In genomic region chr2:101861382-101861781, GRCh38 we compare ENCODE assay signal across 18 cellular contexts.
A peak's percentile ranks its signal among the peaks of the same experiment; 100 is the strongest.
DNase-seq lines count a peak whose midpoint lies in the region; ATAC-seq and TF ChIP-seq lines count a peak whose summit lies in the region.
"Had no signal": no experiment of that assay in that cellular context is flagged by ENCODE, and none has a peak within 500 bp of the region (broad histone marks: within the 10 kb centered on the region; RNA-seq: fewer than 3 reads in every experiment).

No MANE protein-coding gene starts in this region.

- peak overlapping the region; percentile 58 for H3K27ac Mint-ChIP-seq in activated CD4-positive, alpha-beta T cell treated with anti-CD3 and anti-CD28 coated beads, Interleukin-2, amount 10 ng/mL, durations not matched to agents 24 days and 14 days
- H3K27ac Mint-ChIP-seq in CD8-positive, alpha-beta memory T cell = peak overlapping the region in 5 of 8 donors; percentile 37 to 57 (median 50)
- H3K27ac Mint-ChIP-seq in effector memory CD8-positive, alpha-beta T cell = peak overlapping the region; percentile 75 to 86
- H3K27ac Mint-ChIP-seq in neural crest cell (ENCODE audit: unreplicated experiment) = peak overlapping the region; percentile 43

- no peaks in the 10 kb centered on the region for H3K4me1 ChIP-seq in CD8-positive, alpha-beta memory T cell (ENCODE audit: insufficient read depth, low read length)
- H3K4me1 ChIP-seq: Peyer's patch had no signal

- ATAC-seq in effector memory CD8-positive, alpha-beta T cell (replicated peaks) = no peak
- no peak for ATAC-seq in HG03457 (IDR thresholded peaks at IDR 0.05; ENCODE audit: unreplicated experiment)

- no peak overlapping the region for H3K4me3 ChIP-seq in CD8-positive, alpha-beta memory T cell (ENCODE audit: low read length)
- H3K4me3 ChIP-seq: Peyer's patch had no signal

- H3K9me3 Mint-ChIP-seq in activated CD4-positive, alpha-beta T cell treated with anti-CD3 and anti-CD28 coated beads, Interleukin-2, amount 10 ng/mL, durations not matched to agents 24 days and 14 days = no peaks in the 10 kb centered on the region
- H3K9me3 Mint-ChIP-seq in CD8-positive, alpha-beta memory T cell = no peaks in the 10 kb centered on the region
- no peaks in the 10 kb centered on the region for H3K9me3 Mint-ChIP-seq in effector memory CD8-positive, alpha-beta T cell
- H3K9me3 Mint-ChIP-seq in neural crest cell = no peaks in the 10 kb centered on the region

- DNase-seq in activated CD4-positive, alpha-beta T cell treated with anti-CD3 and anti-CD28 coated beads, Interleukin-2, amount 10 ng/mL, durations not matched to agents 24 days and 14 days = no peak
- no peak for DNase-seq in activated CD4-positive, alpha-beta T cell treated with anti-CD3 and anti-CD28 coated beads for 1 hour
- no peak for DNase-seq in CD8-positive, alpha-beta memory T cell
- no peak for DNase-seq in effector memory CD8-positive, alpha-beta T cell
- DNase-seq in neural crest cell (ENCODE audit: low read depth, low spot score) (no peak), Kasumi-1 (lab: John Stamatoyannopoulos, UW) (no peak)
- DNase-seq in activated CD4-positive, CD25-positive, alpha-beta regulatory T cell treated with anti-CD3 and anti-CD28 coated beads, Interleukin-2, amount 50 U/mL, for 72 hours = no peak
- DNase-seq: COR-L47, DMS153, EL, HCEC 1CT, MM.1S, NCI-H1105 treated with DMSO at 0.1 percent for 48 hours, NCI-H187, NCI-H446 treated with DMSO at 0.1 percent for 48 hours, Peyer's patch had no signal

- no peaks in the 10 kb centered on the region for H3K9me3 ChIP-seq in CD8-positive, alpha-beta memory T cell (ENCODE audit: low read length)
- H3K9me3 ChIP-seq: Peyer's patch had no signal

- CTCF ChIA-PET in CD8-positive, alpha-beta memory T cell (lab: Charles Lee) = no interaction called here

- no peak overlapping the region for H3K4me3 Mint-ChIP-seq in activated CD4-positive, alpha-beta T cell treated with anti-CD3 and anti-CD28 coated beads, Interleukin-2, amount 10 ng/mL, durations not matched to agents 24 days and 14 days
- H3K4me3 Mint-ChIP-seq in CD8-positive, alpha-beta memory T cell = no peak overlapping the region
- H3K4me3 Mint-ChIP-seq in effector memory CD8-positive, alpha-beta T cell = no peak overlapping the region
- no peak overlapping the region for H3K4me3 Mint-ChIP-seq in neural crest cell

- no peak overlapping the region for H3K27ac ChIP-seq in CD8-positive, alpha-beta memory T cell (ENCODE audit: low read depth, low read length)
- H3K27ac ChIP-seq: 22Rv1, Peyer's patch had no signal

- no peaks in the 10 kb centered on the region for H3K27me3 ChIP-seq in CD8-positive, alpha-beta memory T cell (ENCODE audit: insufficient read depth, low read length, poor library complexity, severe bottlenecking)
- H3K27me3 ChIP-seq: Peyer's patch had no signal

- no peaks in the 10 kb centered on the region for H3K27me3 Mint-ChIP-seq in activated CD4-positive, alpha-beta T cell treated with anti-CD3 and anti-CD28 coated beads, Interleukin-2, amount 10 ng/mL, durations not matched to agents 24 days and 14 days
- H3K27me3 Mint-ChIP-seq in CD8-positive, alpha-beta memory T cell = no peaks in the 10 kb centered on the region
- H3K27me3 Mint-ChIP-seq in effector memory CD8-positive, alpha-beta T cell = no peaks in the 10 kb centered on the region
- H3K27me3 Mint-ChIP-seq in neural crest cell (ENCODE audit: low read depth) = no peaks in the 10 kb centered on the region

- no peak for TF ChIP-seq CTCF in neural crest cell (conservative IDR thresholded peaks at IDR 0.05)

- peaks cover 20% of the 10 kb centered on the region for H3K4me1 Mint-ChIP-seq in activated CD4-positive, alpha-beta T cell treated with anti-CD3 and anti-CD28 coated beads, Interleukin-2, amount 10 ng/mL, durations not matched to agents 24 days and 14 days
- H3K4me1 Mint-ChIP-seq in CD8-positive, alpha-beta memory T cell = peaks cover 0 to 11% (median 2%) of the 10 kb centered on the region in 3 donors
- peaks cover 5 to 13% of the 10 kb centered on the region in 2 donors for H3K4me1 Mint-ChIP-seq in effector memory CD8-positive, alpha-beta T cell (ENCODE audit: low read depth in 2 of 2)
- peaks cover 8% of the 10 kb centered on the region for H3K4me1 Mint-ChIP-seq in neural crest cell

- intact Hi-C loops in activated CD4-positive, alpha-beta T cell treated with anti-CD3 and anti-CD28 coated beads, Interleukin-2, amount 10 ng/mL, durations not matched to agents 24 days and 14 days (cut with micrococcal nuclease) = no loop called here

- POLR2A ChIA-PET in CD8-positive, alpha-beta memory T cell (lab: Charles Lee) = no interaction called here

- H3K36me3 Mint-ChIP-seq in activated CD4-positive, alpha-beta T cell treated with anti-CD3 and anti-CD28 coated beads, Interleukin-2, amount 10 ng/mL, durations not matched to agents 24 days and 14 days (ENCODE audit: low read depth) = peaks cover 62% of the 10 kb centered on the region
- peaks cover 6 to 88% (median 33%) of the 10 kb centered on the region in 3 donors for H3K36me3 Mint-ChIP-seq in CD8-positive, alpha-beta memory T cell
- peaks cover 63% of the 10 kb centered on the region for H3K36me3 Mint-ChIP-seq in effector memory CD8-positive, alpha-beta T cell (ENCODE audit: insufficient read depth)
- H3K36me3 Mint-ChIP-seq in neural crest cell (ENCODE audit: low read depth) = peaks cover 15% of the 10 kb centered on the region

- H3K36me3 ChIP-seq in CD8-positive, alpha-beta memory T cell (ENCODE audit: insufficient read depth, low read length) = peaks cover 53% of the 10 kb centered on the region
